ENCODE assay signal across 8 cellular contexts in genomic region chr4:185096032-185096653, GRCh38. TPM values are rescaled to one million over a fixed set of nuclear protein-coding genes. Genes with fewer than 3 reads are reported as not detected.
DNase-seq lines count a peak whose midpoint lies in the region; ATAC-seq, FAIRE-seq and TF ChIP-seq lines count a peak whose summit lies in the region.

No MANE protein-coding gene starts in this region.

- H3K79me2 ChIP-seq in DOHH2 (ENCODE audit: control insufficient read depth, low read length) (no peaks in the 10 kb centered on the region), GM12878 (ENCODE audit: control insufficient read depth, insufficient read depth, low read length) (no peaks in the 10 kb centered on the region)

- H4K20me1 ChIP-seq in DOHH2 (ENCODE audit: control insufficient read depth, insufficient read depth, low read depth, low read length) (no peaks in the 10 kb centered on the region), GM12878 (ENCODE audit: control insufficient read depth, insufficient read depth) (no peaks in the 10 kb centered on the region)

- 0% methylated on average over 2 of the region's 2 CpGs for WGBS in GM12878 (ENCODE audit: insufficient coverage, insufficient replicate concordance, low lambda C conversion rate, missing lambda C conversion rate)

- no peak overlapping the region for H3K9ac ChIP-seq in GM12878 (ENCODE audit: control insufficient read depth, insufficient read depth, low read length)
- H3K9ac ChIP-seq in kidney (ENCODE audit: low read length in 2 of 2), result no peak overlapping the region

- no peak for TF ChIP-seq EP300 in GM12878 (IDR thresholded peaks at IDR 0.05; ENCODE audit: borderline replicate concordance in 1 of 2, control insufficient read depth in 1 of 2, low read depth in 2 of 2, low read length in 2 of 2)

- H3K27ac ChIP-seq in 22Rv1 (no peak overlapping the region), DOHH2 (ENCODE audit: low read depth, low read length) (no peak overlapping the region), GM12878 (ENCODE audit: control insufficient read depth, insufficient read depth) (no peak overlapping the region), kidney (ENCODE audit: low read depth in 2 of 2, low read length in 2 of 2) (no peak overlapping the region)
- H3K27ac ChIP-seq in effector memory CD4-positive, alpha-beta T cell (ENCODE audit: insufficient read depth, low read length, poor library complexity, severe bottlenecking), result no peak overlapping the region

- SMC1A ChIA-PET in GM12878 (lab: Charles Lee; ENCODE audit: uncharacterized antibody, unreplicated experiment), result interaction anchor here (0.6 to 4.5 kb wide), 26 partner anchors 10 to 1766 kb away, joined by 3 to 57 read pairs (median 4); no protein-coding TSS in a partner anchor

- peak; percentile 81 for TF ChIP-seq CTCF in 22Rv1 (IDR thresholded peaks at IDR 0.05)
- TF ChIP-seq CTCF in DOHH2 (IDR thresholded peaks at IDR 0.05; ENCODE audit: low read depth, low read length, poor library complexity, severe bottlenecking), result peak; percentile 69
- peak; percentile 34 to 54 (median 42); a peak in 5 of 6 replicates for TF ChIP-seq CTCF in GM12878 (IDR thresholded peaks at IDR 0.05 in 2 of 3, conservative IDR thresholded peaks at IDR 0.05 in 1 of 3; ENCODE audit: control insufficient read depth in 2 of 3, extremely low read depth in 1 of 3, insufficient read depth in 1 of 3, low read depth in 3 of 3, low read length in 3 of 3)
- peak; percentile 65 for TF ChIP-seq CTCF in kidney (IDR thresholded peaks at IDR 0.05; ENCODE audit: borderline replicate concordance, extremely low read depth, insufficient read depth)

- no peaks in the 10 kb centered on the region; the same call in 1 of the 2 replicates for H3K27me3 ChIP-seq in DOHH2 (ENCODE audit: control insufficient read depth, low read length)
- H3K27me3 ChIP-seq in GM12878 (replicated peaks in 1 of 2; ENCODE audit: control insufficient read depth in 2 of 2, insufficient read depth in 2 of 2, low read length in 1 of 2), result peaks cover 2 to 3% of the 10 kb centered on the region in 2 experiments; a peak in 1 of 4 replicates
- H3K27me3 ChIP-seq in effector memory CD4-positive, alpha-beta T cell (replicated peaks; ENCODE audit: control insufficient read depth, insufficient read depth, low read length, poor library complexity, severe bottlenecking), result peaks cover 4% of the 10 kb centered on the region

- POLR2A ChIA-PET in GM12878 (lab: Charles Lee), result no interaction called here

- no peak overlapping the region for H3K4me3 ChIP-seq in DOHH2 (ENCODE audit: low read length)
- H3K4me3 ChIP-seq in GM12878, result no peak overlapping the region
- no peak overlapping the region for H3K4me3 ChIP-seq in kidney (ENCODE audit: low read length in 2 of 2)
- no peak overlapping the region for H3K4me3 ChIP-seq in effector memory CD4-positive, alpha-beta T cell (ENCODE audit: insufficient read depth, low read depth, low read length, poor library complexity, severe bottlenecking)

- peak; percentile 59 for FAIRE-seq in GM12878 (lab: Jason Lieb, UNC)
- peak; percentile 98 for FAIRE-seq in kidney (lab: Jason Lieb, UNC)

- in situ Hi-C loops in GM12878 (cut with MboI), result no loop called here

- RAD21 ChIA-PET in GM12878 (lab: Charles Lee; ENCODE audit: unreplicated experiment), result interaction anchor here (0.7 to 4.9 kb wide), 14 partner anchors 11 to 501 kb away, joined by 3 to 47 read pairs (median 4); no protein-coding TSS in a partner anchor

- ATAC-seq in GM12878 (peak; percentile 56; the same call in 2 of the 3 replicates), GM21528 (IDR thresholded peaks at IDR 0.05; ENCODE audit: low FRiP score, unreplicated experiment) (no peak)

- no peaks in the 10 kb centered on the region for H3K9me2 ChIP-seq in DOHH2 (replicated peaks; ENCODE audit: control insufficient read depth, low read length)

- no peak overlapping the region for H3K4me2 ChIP-seq in DOHH2 (ENCODE audit: low read length)
- no peak overlapping the region for H3K4me2 ChIP-seq in GM12878 (ENCODE audit: control insufficient read depth, insufficient read depth)

- H3K9me3 ChIP-seq in DOHH2 (ENCODE audit: control insufficient read depth, insufficient read depth, low read length) (no peaks in the 10 kb centered on the region), GM12878 (replicated peaks; ENCODE audit: control insufficient read depth, insufficient read depth, low read length) (no peaks in the 10 kb centered on the region), kidney (ENCODE audit: control insufficient read depth in 1 of 2, low read length in 2 of 2) (no peaks in the 10 kb centered on the region)
- H3K9me3 ChIP-seq in effector memory CD4-positive, alpha-beta T cell (ENCODE audit: control insufficient read depth, low read length), result no peaks in the 10 kb centered on the region

- intact Hi-C loops in GM12878 (cut with micrococcal nuclease; ENCODE audit: unreplicated experiment), result loop anchor here (2.0 kb wide), 2 partner anchors 57 to 91 kb away; no protein-coding TSS in a partner anchor
- intact Hi-C loops in kidney (cut with DNase I), result no loop called here

- H3K36me3 ChIP-seq in DOHH2 (ENCODE audit: control insufficient read depth, low read length), result no peaks in the 10 kb centered on the region
- no peaks in the 10 kb centered on the region for H3K36me3 ChIP-seq in GM12878 (ENCODE audit: control insufficient read depth in 2 of 2, insufficient read depth in 2 of 2, low read length in 1 of 2)
- no peaks in the 10 kb centered on the region for H3K36me3 ChIP-seq in kidney (ENCODE audit: control insufficient read depth in 1 of 2, insufficient read depth in 2 of 2, low read length in 2 of 2)
- H3K36me3 ChIP-seq in effector memory CD4-positive, alpha-beta T cell (ENCODE audit: control insufficient read depth, insufficient read depth, low read length), result no peaks in the 10 kb centered on the region

- peak; percentile 74 for TF ChIP-seq RAD21 in GM12878 (IDR thresholded peaks at IDR 0.05; ENCODE audit: insufficient read depth, low read depth, low read length)

- peak; percentile 2 for DNase-seq in NCI-H128 (lab: John Stamatoyannopoulos, UW; ENCODE audit: unreplicated experiment)
- no peak for DNase-seq in GM12878 (ENCODE audit: low read depth, low spot score)
- no peak for DNase-seq in kidney
- DNase-seq in effector memory CD4-positive, alpha-beta T cell, result no peak
- DNase-seq in GM19238 (ENCODE audit: insufficient read length, low spot score), result no peak

- no TSS peak for BruUV-seq in GM12878 (replicated peaks; lab: Mats Ljungman, UMichigan)

- no peaks in the 10 kb centered on the region for H3F3A ChIP-seq in DOHH2 (ENCODE audit: control insufficient read depth, insufficient read depth)

- H3K4me1 ChIP-seq in DOHH2 (ENCODE audit: control insufficient read depth, low read length) (no peaks in the 10 kb centered on the region), GM12878 (ENCODE audit: control insufficient read depth, insufficient read depth, low read length) (no peaks in the 10 kb centered on the region), kidney (ENCODE audit: control insufficient read depth in 1 of 2, insufficient read depth in 1 of 2, low read depth in 1 of 2, low read length in 2 of 2) (peaks cover 0 to 2% of the 10 kb centered on the region in 2 donors)
- H3K4me1 ChIP-seq in effector memory CD4-positive, alpha-beta T cell (ENCODE audit: control insufficient read depth, insufficient read depth, low read length, poor library complexity, severe bottlenecking), result no peaks in the 10 kb centered on the region

- TF ChIP-seq POLR2A in GM12878 (IDR thresholded peaks at IDR 0.05; ENCODE audit: low read depth, low read length), result no peak

- no peak overlapping the region for H2AFZ ChIP-seq in GM12878 (ENCODE audit: control insufficient read depth, low read depth, low read length)

- CTCF ChIA-PET in GM12878 (lab: Yijun Ruan, JAX), result interaction anchor here (0.6 to 6.6 kb wide), 44 partner anchors 9 to 1567 kb away, joined by 3 to 87 read pairs (median 4); no protein-coding TSS in a partner anchor

TF ChIP-seq in GM12878, 131 proteins besides CTCF, POLR2A, EP300 and RAD21:
- TF ChIP-seq SMC3 (IDR thresholded peaks at IDR 0.05; ENCODE audit: borderline replicate concordance, low read length), result peak; percentile 67; the same call in 1 of the 2 replicates
- TF ChIP-seq TCF12 (IDR thresholded peaks at IDR 0.05; ENCODE audit: low read depth, low read length), result no peak
- no peak for TF ChIP-seq CHD4 (IDR thresholded peaks at IDR 0.05)
- peak; percentile 96 for TF ChIP-seq ZNF384 (IDR thresholded peaks at IDR 0.05; ENCODE audit: borderline replicate concordance, low read depth, low read length)

RNA-seq across cellular contexts. Expression of gene SLC25A4, which starts 46.9 kb away (rescaled TPM):
- 4.9 and 5.2 TPM in 2 replicates for total RNA-seq in GM12878 (2013; cell fraction: nucleolus; rRNA removed)
- total RNA-seq in GM12878 (2014; rRNA removed) (41.5 and 42.9 TPM in 2 replicates), GM12878 (2014; rRNA removed; fragmentation: Illumina TruSeq; extraction: Trizol) (21.3 and 21.4 TPM in 2 replicates), GM12878 (2021) (45.0 and 45.4 TPM in 2 replicates), kidney (41.2 TPM)
- polyA plus RNA-seq in GM12878 (2011; ENCODE audit: low read depth), result 14.8 TPM
- polyA plus RNA-seq in GM12878 (2011; rRNA removed) (12.0 and 12.6 TPM in 2 replicates), GM12878 (2014; fragmentation: Illumina TruSeq; extraction: Trizol) (14.7 and 21.0 TPM in 2 replicates), GM12878 (2014; fragmentation: Nextera tagmentation; extraction: Ambion mirVana) (10 to 100 TPM; 17.4 to 35.9 TPM), GM12878 (2014; rRNA removed) (40.5 and 40.9 TPM in 2 replicates), GM12878 (2016; fragmentation: Nextera tagmentation; extraction: Ambion mirVana) (100 to 1,000 TPM; 156 to 161 TPM), kidney (ENCODE audit: insufficient read depth, low read depth, low replicate concordance) (148 TPM)
- polyA plus RNA-seq in GM12878 (2011; cell fraction: cytosol; rRNA removed), result 11.1 and 11.7 TPM in 2 replicates
- polyA plus RNA-seq in GM12878 (2011; cell fraction: nucleus; rRNA removed), result 15.6 and 17.0 TPM in 2 replicates
- 33.2 and 35.0 TPM in 2 replicates for polyA plus RNA-seq in GM12878 (2012)
- polyA minus RNA-seq in GM12878 (2011; rRNA and poly(A)+ RNA removed), result 5.4 and 7.6 TPM in 2 replicates
- 3.1 and 4.1 TPM in 2 replicates for polyA minus RNA-seq in GM12878 (2011; cell fraction: cytosol; rRNA and poly(A)+ RNA removed)
- polyA minus RNA-seq in GM12878 (2011; cell fraction: nucleus; rRNA and poly(A)+ RNA removed), result 4.8 and 7.9 TPM in 2 replicates
